Comparison of ENCODE assay signal across 27 cellular contexts in genomic region chr10:33042565-33042964, GRCh38.
"Had no signal": no experiment of that assay in that cellular context is flagged by ENCODE, and none has a peak within 500 bp of the region (broad histone marks: within the 10 kb centered on the region; RNA-seq: fewer than 3 reads in every experiment).

No MANE protein-coding gene starts in this region.

- DNase-seq: activated B cell treated with CpG ODN at 0.5 μM for 24 hours; activated CD4-positive, alpha-beta T cell treated with anti-CD3 and anti-CD28 coated beads for 1 hour; activated CD4-positive, alpha-beta T cell treated with anti-CD3 and anti-CD28 coated beads, Interleukin-2, amount 10 ng/mL, durations not matched to agents 24 days and 14 days; activated CD4-positive, alpha-beta T cell treated with anti-CD3 and anti-CD28 coated beads, Interleukin-2, amount 50 U/mL, for 48 hours; activated CD8-positive, alpha-beta memory T cell treated with anti-CD3 and anti-CD28 coated beads, Interleukin-2, amount 10 ng/mL, durations not matched to agents 7 days and 5 days; activated effector memory CD4-positive, alpha-beta T cell treated with Interleukin-2 at 50 U/mL for 16 hours; activated naive CD4-positive, alpha-beta T cell treated with Interleukin-2 at 50 U/mL for 16 hours; activated T-cell treated with anti-CD3 and anti-CD28 coated beads, Interleukin-2, amount 50 U/mL, for 24 hours; amygdala; brain microvascular endothelial cell; MG63; MV-4-11; NCI-H1694 treated with DMSO at 0.1 percent for 48 hours; NCI-H2029 treated with DMSO at 0.1 percent for 48 hours; NCI-H510A; NCI-H526 treated with DMSO at 0.1 percent for 48 hours; NK-92 treated with Interleukin-12 subunit alpha and Interleukin-12 subunit beta, amount 100 ng/mL, for 24 hours; OCI-M1; Peyer's patch; Right ventricle myocardium superior had no signal

- H3K9me3 ChIP-seq: MG63, Peyer's patch, SJCRH30, SK-N-SH had no signal

- H3K27me3 ChIP-seq: brain microvascular endothelial cell, cardiac muscle cell, MG63, Peyer's patch, SJCRH30 had no signal

- H3K4me1 ChIP-seq: Peyer's patch had no signal

- H3K4me3 ChIP-seq: cardiac muscle cell, MG63, Peyer's patch, SJCRH30 had no signal

- H3K36me3 ChIP-seq: brain microvascular endothelial cell, cardiac muscle cell, MG63, Peyer's patch, SJCRH30 had no signal

- H3K4me3 Mint-ChIP-seq: activated B cell treated with CpG ODN at 0.5 μM for 24 hours; activated CD4-positive, alpha-beta T cell treated with anti-CD3 and anti-CD28 coated beads, Interleukin-2, amount 10 ng/mL, durations not matched to agents 24 days and 14 days; activated CD8-positive, alpha-beta memory T cell treated with anti-CD3 and anti-CD28 coated beads, Interleukin-2, amount 10 ng/mL, durations not matched to agents 7 days and 5 days; activated naive CD8-positive, alpha-beta T cell; activated T-cell treated with anti-CD3 and anti-CD28 coated beads, Interleukin-2, amount 50 U/mL, for 24 hours; activated T-helper 1 cell treated with anti-CD3 and anti-CD28 coated beads, Interleukin-12 subunit alpha, Interleukin-12 subunit beta, Interleukin-2, Interleukin-4 antibody, amounts not matched to agents 30 ng/mL and 10 ng/mL and 1 ng/mL, durations not matched to agents 14 hours and 24 hours and 36 hours had no signal

- H3K27ac Mint-ChIP-seq: activated B cell treated with CpG ODN at 0.5 μM for 24 hours; activated CD4-positive, alpha-beta T cell treated with anti-CD3 and anti-CD28 coated beads, Interleukin-2, amount 10 ng/mL, durations not matched to agents 24 days and 14 days; activated CD8-positive, alpha-beta memory T cell treated with anti-CD3 and anti-CD28 coated beads, Interleukin-2, amount 10 ng/mL, durations not matched to agents 7 days and 5 days; activated naive CD8-positive, alpha-beta T cell; activated T-cell treated with anti-CD3 and anti-CD28 coated beads, Interleukin-2, amount 50 U/mL, for 24 hours; activated T-helper 1 cell treated with anti-CD3 and anti-CD28 coated beads, Interleukin-12 subunit alpha, Interleukin-12 subunit beta, Interleukin-2, Interleukin-4 antibody, amounts not matched to agents 30 ng/mL and 10 ng/mL and 1 ng/mL, durations not matched to agents 14 hours and 24 hours and 36 hours had no signal

- H3K4me2 ChIP-seq: SK-N-SH had no signal

- H3K9ac ChIP-seq: SK-N-SH had no signal

- ATAC-seq: activated CD8-positive, alpha-beta memory T cell treated with anti-CD3 and anti-CD28 coated beads, Interleukin-2, amount 10 ng/mL, durations not matched to agents 7 days and 5 days had no signal

- H3K27ac ChIP-seq: brain microvascular endothelial cell, cardiac muscle cell, Peyer's patch, RWPE1 had no signal

- H3K36me3 Mint-ChIP-seq: activated CD8-positive, alpha-beta memory T cell treated with anti-CD3 and anti-CD28 coated beads, Interleukin-2, amount 10 ng/mL, durations not matched to agents 7 days and 5 days; activated naive CD8-positive, alpha-beta T cell had no signal

- H3K4me1 Mint-ChIP-seq: activated B cell treated with CpG ODN at 0.5 μM for 24 hours; activated CD4-positive, alpha-beta T cell treated with anti-CD3 and anti-CD28 coated beads, Interleukin-2, amount 10 ng/mL, durations not matched to agents 24 days and 14 days had no signal

- FAIRE-seq: astrocyte had no signal

- H3K9me3 Mint-ChIP-seq: activated B cell treated with CpG ODN at 0.5 μM for 24 hours; activated CD4-positive, alpha-beta T cell treated with anti-CD3 and anti-CD28 coated beads, Interleukin-2, amount 10 ng/mL, durations not matched to agents 24 days and 14 days; activated T-cell treated with anti-CD3 and anti-CD28 coated beads, Interleukin-2, amount 50 U/mL, for 24 hours; activated T-helper 1 cell treated with anti-CD3 and anti-CD28 coated beads, Interleukin-12 subunit alpha, Interleukin-12 subunit beta, Interleukin-2, Interleukin-4 antibody, amounts not matched to agents 30 ng/mL and 10 ng/mL and 1 ng/mL, durations not matched to agents 14 hours and 24 hours and 36 hours had no signal

- H3K27me3 Mint-ChIP-seq: activated CD8-positive, alpha-beta memory T cell treated with anti-CD3 and anti-CD28 coated beads, Interleukin-2, amount 10 ng/mL, durations not matched to agents 7 days and 5 days; activated naive CD8-positive, alpha-beta T cell had no signal
